ENCODE assay signal across 10 cellular contexts in the genomic region with DNA sequence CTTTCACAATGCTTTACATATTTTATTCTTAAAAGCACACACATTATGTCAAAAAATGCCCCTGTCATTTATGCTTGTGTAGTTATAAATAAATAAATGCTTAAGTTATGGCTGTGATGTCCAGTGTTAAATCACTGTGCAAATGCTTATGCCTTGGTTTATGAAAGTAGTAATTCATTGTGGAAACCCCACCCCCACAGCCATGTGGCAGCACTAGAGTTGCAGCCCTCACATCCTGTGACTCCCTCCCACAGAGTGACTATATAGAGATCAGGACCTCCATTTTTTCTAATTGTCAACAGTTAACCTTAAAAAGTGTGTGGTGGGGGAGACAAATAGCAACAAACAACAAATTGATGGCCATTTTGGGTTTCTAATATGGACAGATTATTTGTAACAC. TPM values are rescaled to one million over a fixed set of nuclear protein-coding genes. Genes with fewer than 3 reads are reported as not detected.
DNase-seq lines count a peak whose midpoint lies in the region; ATAC-seq and TF ChIP-seq lines count a peak whose summit lies in the region.
"Had no signal": no experiment of that assay in that cellular context is flagged by ENCODE, and none has a peak within 500 bp of the region (broad histone marks: within the 10 kb centered on the region; RNA-seq: fewer than 3 reads in every experiment).

No MANE protein-coding gene starts in this region.

- peaks cover 4% of the 10 kb centered on the region for H3K9me3 Mint-ChIP-seq in stimulated activated naive CD8-positive, alpha-beta T cell treated with anti-CD3 and anti-CD28 coated beads, Interleukin-15, Interleukin-2, amounts not matched to agents 100 ng/mL and 50 ng/mL, for 24 hours

- ATAC-seq in activated CD4-positive, CD25-positive, alpha-beta regulatory T cell treated with anti-CD3 and anti-CD28 coated beads, Interleukin-2, amount 50 U/mL, for 24 hours: peak; percentile 82 to 85
- ATAC-seq in omental fat pad (ENCODE audit: low FRiP score): no peak

- H3K36me3 Mint-ChIP-seq in stimulated activated naive CD8-positive, alpha-beta T cell treated with anti-CD3 and anti-CD28 coated beads, Interleukin-15, Interleukin-2, amounts not matched to agents 100 ng/mL and 50 ng/mL, for 24 hours (ENCODE audit: low read depth): peaks cover 23% of the 10 kb centered on the region
- H3K36me3 Mint-ChIP-seq: brain had no signal

- peaks cover 87% of the 10 kb centered on the region for H3K4me1 Mint-ChIP-seq in stimulated activated naive CD8-positive, alpha-beta T cell treated with anti-CD3 and anti-CD28 coated beads, Interleukin-15, Interleukin-2, amounts not matched to agents 100 ng/mL and 50 ng/mL, for 24 hours (ENCODE audit: low read depth)

- no peaks in the 10 kb centered on the region for H3K27me3 Mint-ChIP-seq in stimulated activated naive CD8-positive, alpha-beta T cell treated with anti-CD3 and anti-CD28 coated beads, Interleukin-15, Interleukin-2, amounts not matched to agents 100 ng/mL and 50 ng/mL, for 24 hours

- DNase-seq in NCI-H146 (lab: John Stamatoyannopoulos, UW): peak; percentile 49
- DNase-seq in NCI-H146 treated with DMSO at 0.1 percent for 48 hours (lab: John Stamatoyannopoulos, UW; ENCODE audit: unreplicated experiment): no peak
- peak; percentile 51 for DNase-seq in effector CD4-positive, alpha-beta T cell
- no peak for DNase-seq in omental fat pad (ENCODE audit: low spot score)
- no peak for DNase-seq in ecto neural progenitor cell (ENCODE audit: low spot score)
- DNase-seq in NCI-H1048 (lab: John Stamatoyannopoulos, UW): no peak
- DNase-seq: NCI-H1092 treated with DMSO at 0.1 percent for 48 hours had no signal

- H3K4me3 Mint-ChIP-seq in stimulated activated naive CD8-positive, alpha-beta T cell treated with anti-CD3 and anti-CD28 coated beads, Interleukin-15, Interleukin-2, amounts not matched to agents 100 ng/mL and 50 ng/mL, for 24 hours: peak overlapping the region; percentile 97
- H3K4me3 Mint-ChIP-seq: brain had no signal

- no peak for TF ChIP-seq CTCF in omental fat pad (IDR thresholded peaks at IDR 0.05)

- H3K27ac Mint-ChIP-seq in stimulated activated naive CD8-positive, alpha-beta T cell treated with anti-CD3 and anti-CD28 coated beads, Interleukin-15, Interleukin-2, amounts not matched to agents 100 ng/mL and 50 ng/mL, for 24 hours: peak overlapping the region; percentile 99

RNA-seq across cellular contexts. Expression of a gene that starts 2.4 kb away (rescaled TPM):
- 1 to 10 TPM in 2 of 4 donors, under 1 TPM in 1, not detected in 1; 0.93 to 1.9 (median 1.1) TPM for total RNA-seq in omental fat pad

Comparison
In these comparisons a context has a peak if more than half of its experiments do, and no peak if none do; other contexts are left out.
1. DNase-seq: peak in NCI-H146 (single experiment) and effector CD4-positive, alpha-beta T cell (single experiment); none in NCI-H146 treated with DMSO at 0.1 percent for 48 hours (single experiment), omental fat pad (single experiment), ecto neural progenitor cell (single experiment) and NCI-H1048 (single experiment).